ENCODE assay signal across 19 cellular contexts in genomic region chrX:84258708-84259107, GRCh38.
"Had no signal": no experiment of that assay in that cellular context is flagged by ENCODE, and none has a peak within 500 bp of the region (broad histone marks: within the 10 kb centered on the region; RNA-seq: fewer than 3 reads in every experiment).

No MANE protein-coding gene starts in this region.

- ATAC-seq: activated naive CD8-positive, alpha-beta T cell treated with anti-CD3 and anti-CD28 coated beads, Interleukin-2, amount 50 U/mL, for 24 hours; left ventricle myocardium superior; mucosa of descending colon; naive thymus-derived CD8-positive, alpha-beta T cell; pancreas; stimulated activated naive CD8-positive, alpha-beta T cell treated with anti-CD3 and anti-CD28 coated beads, Interleukin-15, amount 100 ng/mL, for 72 hours had no signal

- H3K36me3 ChIP-seq: breast epithelium, pancreas, sigmoid colon had no signal

- H3K4me3 ChIP-seq: breast epithelium, mucosa of descending colon, pancreas, sigmoid colon had no signal

- H3K27me3 ChIP-seq: pancreas, sigmoid colon had no signal

- H3K27ac ChIP-seq: breast epithelium, pancreas, sigmoid colon had no signal

- H3K9me3 ChIP-seq: breast epithelium, mucosa of descending colon, pancreas, sigmoid colon had no signal

- DNase-seq: activated B cell treated with CpG ODN at 0.5 μM for 24 hours; activated CD4-positive, alpha-beta T cell treated with anti-CD3 and anti-CD28 coated beads, Interleukin-2, amount 10 ng/mL, durations not matched to agents 24 days and 14 days; activated naive CD4-positive, alpha-beta T cell treated with Interleukin-2 at 50 U/mL for 16 hours; activated naive CD8-positive, alpha-beta T cell treated with anti-CD3 and anti-CD28 coated beads, Interleukin-2, amount 50 U/mL, for 24 hours; activated T-cell treated with anti-CD3 and anti-CD28 coated beads for 4 hours; aorta; cerebellar nuclear complex; effector CD8-positive, alpha-beta T cell; foreskin fibroblast; hypothalamus; kidney; left ventricle myocardium superior; mucosa of descending colon; naive thymus-derived CD8-positive, alpha-beta T cell; pancreas; sigmoid colon; stimulated activated CD4-positive, alpha-beta T cell treated with anti-CD3 and anti-CD28 coated beads, Interleukin-1b, Interleukin-23, amount 100 ng/mL, for 48 hours; stimulated activated naive CD8-positive, alpha-beta T cell treated with anti-CD3 and anti-CD28 coated beads, Interleukin-15, amount 100 ng/mL, for 72 hours had no signal

- H3K4me1 ChIP-seq: breast epithelium, pancreas, sigmoid colon had no signal
